ENCODE assay signal across 12 cellular contexts in the genomic region with DNA sequence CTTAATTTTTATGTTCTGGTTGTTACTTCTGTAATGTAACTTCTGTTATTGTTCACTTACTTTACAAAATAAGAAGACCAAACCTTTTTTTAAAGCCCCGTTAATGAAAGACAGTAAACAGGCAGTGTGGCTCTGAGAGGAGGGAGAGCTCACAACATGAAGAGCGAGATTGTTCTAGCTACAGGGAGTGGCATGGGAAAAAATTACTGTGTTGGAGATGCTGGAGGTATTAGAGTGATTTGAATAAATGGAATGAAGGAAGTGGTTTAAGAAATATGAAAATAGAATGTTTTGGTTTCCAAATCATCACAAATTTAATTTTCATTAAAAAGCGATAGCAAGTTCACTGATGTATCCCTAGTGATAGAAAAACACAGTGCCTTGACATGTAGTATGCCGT. TPM values are rescaled to one million over a fixed set of nuclear protein-coding genes. Genes with fewer than 3 reads are reported as not detected.
DNase-seq lines count a peak whose midpoint lies in the region; ATAC-seq and TF ChIP-seq lines count a peak whose summit lies in the region.
"Had no signal": no experiment of that assay in that cellular context is flagged by ENCODE, and none has a peak within 500 bp of the region (broad histone marks: within the 10 kb centered on the region; RNA-seq: fewer than 3 reads in every experiment).

No MANE protein-coding gene starts in this region.

- no peak overlapping the region for H3K27ac Mint-ChIP-seq in GM23338
- peak overlapping the region; percentile 19 for H3K27ac Mint-ChIP-seq in activated B cell treated with CpG ODN at 0.5 μM for 24 hours
- H3K27ac Mint-ChIP-seq: natural killer cell had no signal

- H3K9ac ChIP-seq in MM.1S (ENCODE audit: low read length), result no peak overlapping the region

- intact Hi-C loops in activated B cell treated with CpG ODN at 0.5 μM for 24 hours (cut with micrococcal nuclease), result no loop called here

- H3K4me1 ChIP-seq in GM23338 (ENCODE audit: insufficient read depth) (peaks cover 12% of the 10 kb centered on the region; the same call in 1 of the 2 replicates), MM.1S (ENCODE audit: low read length) (peaks cover 9% of the 10 kb centered on the region; the same call in 1 of the 2 replicates)

- H3K27me3 ChIP-seq in GM23338 (ENCODE audit: insufficient read depth), result no peaks in the 10 kb centered on the region
- no peaks in the 10 kb centered on the region for H3K27me3 ChIP-seq in MM.1S (replicated peaks; ENCODE audit: insufficient read depth, low read length)

- no peaks in the 10 kb centered on the region for H3F3A ChIP-seq in GM23338 (replicated peaks; ENCODE audit: low read depth)
- H3F3A ChIP-seq in MM.1S (ENCODE audit: insufficient read depth, low read length), result no peaks in the 10 kb centered on the region

- TF ChIP-seq CTCF in GM23338 (conservative IDR thresholded peaks at IDR 0.05; ENCODE audit: low read depth in 2 of 2), result no peak
- TF ChIP-seq CTCF in activated B cell treated with CpG ODN at 0.5 μM for 24 hours (IDR thresholded peaks at IDR 0.05), result no peak
- TF ChIP-seq CTCF in foreskin fibroblast (IDR thresholded peaks at IDR 0.05; ENCODE audit: low read depth, low read length), result no peak
- TF ChIP-seq CTCF in MM.1S (IDR thresholded peaks at IDR 0.05; ENCODE audit: low read length), result no peak

- H3K9me2 ChIP-seq in GM23338 (ENCODE audit: insufficient read depth) (no peaks in the 10 kb centered on the region), MM.1S (replicated peaks; ENCODE audit: insufficient read depth, low read length) (no peaks in the 10 kb centered on the region)

- H2AFZ ChIP-seq in GM23338 (no peak overlapping the region), MM.1S (ENCODE audit: low read length) (no peak overlapping the region)

- no peaks in the 10 kb centered on the region for H3K27me3 Mint-ChIP-seq in GM23338 (ENCODE audit: insufficient read depth, low read depth, poor library complexity)
- H3K27me3 Mint-ChIP-seq in activated B cell treated with CpG ODN at 0.5 μM for 24 hours, result no peaks in the 10 kb centered on the region

- CTCF ChIA-PET in activated B cell treated with CpG ODN at 0.5 μM for 24 hours (lab: Charles Lee), result no interaction called here

- H3K4me3 Mint-ChIP-seq in GM23338 (no peak overlapping the region), activated B cell treated with CpG ODN at 0.5 μM for 24 hours (no peak overlapping the region)
- H3K4me3 Mint-ChIP-seq: natural killer cell had no signal

- POLR2A ChIA-PET in activated B cell treated with CpG ODN at 0.5 μM for 24 hours (lab: Charles Lee), result interaction anchor here (0.6 kb wide), 2 partner anchors 10 to 408 kb away, joined by 3 read pairs; no protein-coding TSS in a partner anchor

- no peaks in the 10 kb centered on the region for H3K9me3 ChIP-seq in MM.1S (replicated peaks; ENCODE audit: insufficient read depth, low read length)

- H3K27ac ChIP-seq in GM23338 (ENCODE audit: low read depth) (peak overlapping the region; percentile 21; the same call in 1 of the 2 replicates), MM.1S (ENCODE audit: low read length) (no peak overlapping the region)

- peaks cover 91% of the 10 kb centered on the region for H3K79me2 ChIP-seq in GM23338 (replicated peaks; ENCODE audit: insufficient read depth)
- peaks cover 14% of the 10 kb centered on the region for H3K79me2 ChIP-seq in MM.1S (ENCODE audit: low read length)

- H3K36me3 ChIP-seq in GM23338 (ENCODE audit: insufficient read depth) (no peaks in the 10 kb centered on the region), MM.1S (replicated peaks; ENCODE audit: insufficient read depth, low read length) (no peaks in the 10 kb centered on the region)

- H3K4me1 Mint-ChIP-seq in GM23338, result peaks cover 16% of the 10 kb centered on the region; the same call in 2 of the 3 replicates
- H3K4me1 Mint-ChIP-seq in activated B cell treated with CpG ODN at 0.5 μM for 24 hours, result peaks cover 27% of the 10 kb centered on the region

- H3K4me3 ChIP-seq in GM23338 (no peak overlapping the region), foreskin fibroblast (ENCODE audit: low read depth in 1 of 2, low read length in 2 of 2) (no peak overlapping the region), MM.1S (ENCODE audit: low read length) (no peak overlapping the region)

- ATAC-seq in GM23338 (no peak), activated B cell treated with CpG ODN at 0.5 μM for 24 hours (ENCODE audit: low read depth) (no peak), GM18873 (IDR thresholded peaks at IDR 0.05; ENCODE audit: low FRiP score, unreplicated experiment) (no peak), GM21619 (IDR thresholded peaks at IDR 0.05; ENCODE audit: unreplicated experiment) (no peak), GM19324 (IDR thresholded peaks at IDR 0.05; ENCODE audit: low FRiP score, unreplicated experiment) (no peak)
- ATAC-seq: natural killer cell; stimulated activated naive CD8-positive, alpha-beta T cell treated with anti-CD3 and anti-CD28 coated beads, Interleukin-15, Interleukin-2, amounts not matched to agents 100 U/mL and 50 U/mL, for 24 hours had no signal

- H3K9me3 Mint-ChIP-seq in GM23338, result no peaks in the 10 kb centered on the region
- no peaks in the 10 kb centered on the region for H3K9me3 Mint-ChIP-seq in activated B cell treated with CpG ODN at 0.5 μM for 24 hours
- H3K9me3 Mint-ChIP-seq: natural killer cell had no signal

- DNase-seq in GM23338 (ENCODE audit: low spot score), result no peak
- no peak for DNase-seq in activated B cell treated with CpG ODN at 0.5 μM for 24 hours
- peak; percentile 44 to 74 for DNase-seq in foreskin fibroblast
- peak; percentile 61 for DNase-seq in stromal cell of bone marrow (ENCODE audit: low read depth)
- no peak for DNase-seq in MM.1S
- DNase-seq: dermis blood vessel endothelial cell; natural killer cell; NCI-H1417 treated with DMSO at 0.1 percent for 48 hours; stimulated activated naive CD8-positive, alpha-beta T cell treated with anti-CD3 and anti-CD28 coated beads, Interleukin-15, Interleukin-2, amounts not matched to agents 100 U/mL and 50 U/mL, for 24 hours had no signal

- H4K20me1 ChIP-seq in GM23338 (replicated peaks; ENCODE audit: insufficient read depth), result peaks cover 14% of the 10 kb centered on the region
- no peaks in the 10 kb centered on the region for H4K20me1 ChIP-seq in MM.1S (ENCODE audit: insufficient read depth, low read length)

- H3K36me3 Mint-ChIP-seq in GM23338 (ENCODE audit: low read depth) (no peaks in the 10 kb centered on the region), activated B cell treated with CpG ODN at 0.5 μM for 24 hours (ENCODE audit: low read depth) (no peaks in the 10 kb centered on the region)
- H3K36me3 Mint-ChIP-seq: natural killer cell had no signal

- no peak overlapping the region for H3K4me2 ChIP-seq in GM23338
- no peak overlapping the region for H3K4me2 ChIP-seq in MM.1S (ENCODE audit: low read depth, low read length)

TF ChIP-seq in GM23338, 12 proteins besides CTCF, POLR2A, EP300 and RAD21 (continues in another document):
- TF ChIP-seq REST (IDR thresholded peaks at IDR 0.05; ENCODE audit: unreplicated experiment) (no peak), EZH2 (IDR thresholded peaks at IDR 0.05; ENCODE audit: low read depth, unreplicated experiment) (no peak)

RNA-seq across cellular contexts. Expression of gene REEP3, which starts 31.8 kb away (rescaled TPM):
- total RNA-seq in GM23338 (2014; rRNA removed; shearing (Covaris generic)), result 29.5 and 31.9 TPM in 2 replicates
- polyA plus RNA-seq in GM23338 (2016; fragmentation: Nextera tagmentation; extraction: Ambion mirVana), result 47.2 and 48.7 TPM in 2 replicates
- 7.0 and 9.7 TPM in 2 replicates for total RNA-seq in activated B cell treated with CpG ODN at 0.5 μM for 24 hours

Comparison
In these comparisons a context has a peak if more than half of its experiments do, and no peak if none do; other contexts are left out.
1. DNase-seq: peak in foreskin fibroblast (2 of 2) and stromal cell of bone marrow (single experiment); none in GM23338 (single experiment), activated B cell treated with CpG ODN at 0.5 μM for 24 hours (single experiment) and MM.1S (single experiment).